11 cellular contexts compared by ENCODE assay signal in genomic region chr14:51844482-51844881, GRCh38. TPM values are rescaled to one million over a fixed set of nuclear protein-coding genes. Genes with fewer than 3 reads are reported as not detected.
DNase-seq lines count a peak whose midpoint lies in the region; ATAC-seq lines count a peak whose summit lies in the region.
"Had no signal": no experiment of that assay in that cellular context is flagged by ENCODE, and none has a peak within 500 bp of the region (broad histone marks: within the 10 kb centered on the region; RNA-seq: fewer than 3 reads in every experiment).

No MANE protein-coding gene starts in this region.

- H3K4me1 ChIP-seq in CD4-positive, CD25-positive, alpha-beta regulatory T cell (ENCODE audit: control insufficient read depth, insufficient read depth, low read length, poor library complexity, severe bottlenecking) = peaks cover 37% of the 10 kb centered on the region
- H3K4me1 ChIP-seq: testis had no signal

- POLR2A ChIA-PET in activated CD4-positive, alpha-beta memory T cell treated with anti-CD3 and anti-CD28 coated beads for 36 hours (lab: Charles Lee) = no interaction called here

- CTCF ChIA-PET in activated CD4-positive, alpha-beta memory T cell treated with anti-CD3 and anti-CD28 coated beads for 36 hours (lab: Charles Lee) = no interaction called here

- no peaks in the 10 kb centered on the region for H3K27me3 ChIP-seq in CD4-positive, CD25-positive, alpha-beta regulatory T cell (ENCODE audit: control insufficient read depth, insufficient read depth, low read length)
- H3K27me3 ChIP-seq: testis had no signal

- peaks cover 12% of the 10 kb centered on the region for H3K27me3 Mint-ChIP-seq in CD4-positive, CD25-positive, alpha-beta regulatory T cell
- H3K27me3 Mint-ChIP-seq in activated CD4-positive, alpha-beta memory T cell treated with anti-CD3 and anti-CD28 coated beads for 36 hours = peaks cover 2% of the 10 kb centered on the region

- ATAC-seq in CD4-positive, CD25-positive, alpha-beta regulatory T cell (ENCODE audit: low read depth in 2 of 2) = no peak
- ATAC-seq in GM19397 (IDR thresholded peaks at IDR 0.05; ENCODE audit: unreplicated experiment) = peak; percentile 42
- peak; percentile 36 for ATAC-seq in HG03095 (IDR thresholded peaks at IDR 0.05; ENCODE audit: unreplicated experiment)

- H3K9me3 ChIP-seq in CD4-positive, CD25-positive, alpha-beta regulatory T cell (ENCODE audit: control insufficient read depth in 2 of 2, low read length in 2 of 2) = no peaks in the 10 kb centered on the region
- H3K9me3 ChIP-seq: Caco-2, testis had no signal

- H3K27ac ChIP-seq in CD4-positive, CD25-positive, alpha-beta regulatory T cell (ENCODE audit: insufficient read depth, low read length, poor library complexity, severe bottlenecking) = no peak overlapping the region
- H3K27ac ChIP-seq: testis had no signal

- intact Hi-C loops in activated CD4-positive, alpha-beta memory T cell treated with anti-CD3 and anti-CD28 coated beads for 36 hours (cut with micrococcal nuclease) = loop anchor here (10.0 kb wide), 2 partner anchors 100 to 560 kb away; no protein-coding TSS in a partner anchor
- intact Hi-C loops in cardiac septum (cut with DNase I) = no loop called here

- peaks cover 0 to 7% (median 1%) of the 10 kb centered on the region in 7 donors for H3K9me3 Mint-ChIP-seq in CD4-positive, CD25-positive, alpha-beta regulatory T cell
- H3K9me3 Mint-ChIP-seq in activated CD4-positive, alpha-beta memory T cell treated with anti-CD3 and anti-CD28 coated beads for 36 hours = peaks cover 16% of the 10 kb centered on the region

- no peak for DNase-seq in CD4-positive, CD25-positive, alpha-beta regulatory T cell
- DNase-seq in activated CD4-positive, alpha-beta memory T cell treated with anti-CD3 and anti-CD28 coated beads for 36 hours = peak; percentile 39
- DNase-seq in iPS-NIHi11 (ENCODE audit: low spot score) (no peak), cardiac septum (ENCODE audit: low spot score) (no peak), NCI-H1436 (lab: John Stamatoyannopoulos, UW) (no peak), hypothalamus (lab: John Stamatoyannopoulos, UW) (no peak)
- DNase-seq: Caco-2, NCI-H510A, testis had no signal

- no peaks in the 10 kb centered on the region for H3K36me3 ChIP-seq in CD4-positive, CD25-positive, alpha-beta regulatory T cell (ENCODE audit: control insufficient read depth, insufficient read depth, low read length)

- H3K27ac Mint-ChIP-seq in CD4-positive, CD25-positive, alpha-beta regulatory T cell = peak overlapping the region; percentile 85 to 100 (median 94)
- H3K27ac Mint-ChIP-seq in activated CD4-positive, alpha-beta memory T cell treated with anti-CD3 and anti-CD28 coated beads for 36 hours = peak overlapping the region; percentile 24

- H3K36me3 Mint-ChIP-seq in CD4-positive, CD25-positive, alpha-beta regulatory T cell = no peaks in the 10 kb centered on the region
- peaks cover 21% of the 10 kb centered on the region for H3K36me3 Mint-ChIP-seq in activated CD4-positive, alpha-beta memory T cell treated with anti-CD3 and anti-CD28 coated beads for 36 hours

- H3K4me1 Mint-ChIP-seq in CD4-positive, CD25-positive, alpha-beta regulatory T cell = peaks cover 19 to 61% (median 39%) of the 10 kb centered on the region in 4 donors
- peaks cover 55% of the 10 kb centered on the region for H3K4me1 Mint-ChIP-seq in activated CD4-positive, alpha-beta memory T cell treated with anti-CD3 and anti-CD28 coated beads for 36 hours (ENCODE audit: low read depth)

- H3K4me3 Mint-ChIP-seq in CD4-positive, CD25-positive, alpha-beta regulatory T cell = peak overlapping the region in 1 of 4 donors; percentile 31
- no peak overlapping the region for H3K4me3 Mint-ChIP-seq in activated CD4-positive, alpha-beta memory T cell treated with anti-CD3 and anti-CD28 coated beads for 36 hours

- H3K4me3 ChIP-seq in CD4-positive, CD25-positive, alpha-beta regulatory T cell (ENCODE audit: low read depth, low read length) = no peak overlapping the region
- H3K4me3 ChIP-seq: testis had no signal

RNA-seq across cellular contexts. Expression of gene GNG2, which starts 15.9 kb away (rescaled TPM):
- total RNA-seq in CD4-positive, CD25-positive, alpha-beta regulatory T cell = 252 TPM
- 100 to 1,000 TPM; 145 to 216 (median 195) TPM for polyA plus RNA-seq in CD4-positive, CD25-positive, alpha-beta regulatory T cell
- total RNA-seq in activated CD4-positive, alpha-beta memory T cell treated with anti-CD3 and anti-CD28 coated beads for 36 hours = 100 to 1,000 TPM; 146 TPM
- total RNA-seq in cardiac septum = 7.0 TPM

Comparison
In these comparisons a context has a peak if more than half of its experiments do, and no peak if none do; other contexts are left out.
1. ATAC-seq: peak in GM19397 (single experiment) and HG03095 (single experiment); none in CD4-positive, CD25-positive, alpha-beta regulatory T cell (0 of 2).
2. RNA of gene GNG2, which starts 15.9 kb away (total RNA-seq): 252 TPM in CD4-positive, CD25-positive, alpha-beta regulatory T cell (single experiment) and 146 TPM in activated CD4-positive, alpha-beta memory T cell treated with anti-CD3 and anti-CD28 coated beads for 36 hours; 7.0 TPM in cardiac septum (single experiment); every median in the first group is over 10 times any median in the second.